Comparison of ENCODE assay signal across 1 cellular context in the genomic region with DNA sequence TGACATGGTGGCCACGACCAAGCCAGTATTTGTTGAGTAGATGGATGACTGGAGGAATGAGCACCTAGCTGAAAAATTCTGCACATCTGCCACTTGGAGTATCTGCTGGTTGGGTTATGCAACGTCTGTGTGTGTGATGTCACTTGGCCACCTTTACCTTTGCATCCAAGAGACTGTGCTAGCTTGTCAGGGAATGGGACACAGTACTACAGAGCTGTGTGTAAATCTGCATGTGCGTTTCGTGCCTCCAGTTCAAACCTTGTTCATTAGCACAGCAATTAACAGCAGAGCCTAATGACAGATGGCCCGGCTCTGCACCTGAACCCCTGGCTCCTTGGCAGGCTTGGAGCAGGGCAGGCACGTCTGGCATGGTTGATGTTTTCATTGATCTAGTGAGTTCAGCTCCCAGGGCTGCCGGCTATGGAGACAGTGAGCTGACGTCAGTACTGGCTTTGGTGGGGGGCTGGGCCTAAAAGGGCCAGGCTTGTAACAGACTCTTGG.
TF ChIP-seq lines count a peak whose summit lies in the region.

No MANE protein-coding gene starts in this region.

TF ChIP-seq in IMR-90, 13 proteins besides CTCF, POLR2A, EP300 and RAD21:
- TF ChIP-seq CHD1 (IDR thresholded peaks at IDR 0.05; ENCODE audit: low read depth, low read length) = no peak
- no peak for TF ChIP-seq BHLHE40 (IDR thresholded peaks at IDR 0.05; ENCODE audit: low read depth, low read length)
- TF ChIP-seq NFE2L2 (IDR thresholded peaks at IDR 0.05; ENCODE audit: low read depth, low read length) = no peak
- TF ChIP-seq MAFK (IDR thresholded peaks at IDR 0.05; ENCODE audit: low read depth, low read length) = no peak
- no peak for TF ChIP-seq SMC3 (IDR thresholded peaks at IDR 0.05; ENCODE audit: low read depth, low read length)
- TF ChIP-seq MAZ (IDR thresholded peaks at IDR 0.05; ENCODE audit: borderline replicate concordance, low read depth, low read length) = no peak
- no peak for TF ChIP-seq MXI1 (IDR thresholded peaks at IDR 0.05; ENCODE audit: borderline replicate concordance, low read depth, low read length)
- TF ChIP-seq, protein P1, sequence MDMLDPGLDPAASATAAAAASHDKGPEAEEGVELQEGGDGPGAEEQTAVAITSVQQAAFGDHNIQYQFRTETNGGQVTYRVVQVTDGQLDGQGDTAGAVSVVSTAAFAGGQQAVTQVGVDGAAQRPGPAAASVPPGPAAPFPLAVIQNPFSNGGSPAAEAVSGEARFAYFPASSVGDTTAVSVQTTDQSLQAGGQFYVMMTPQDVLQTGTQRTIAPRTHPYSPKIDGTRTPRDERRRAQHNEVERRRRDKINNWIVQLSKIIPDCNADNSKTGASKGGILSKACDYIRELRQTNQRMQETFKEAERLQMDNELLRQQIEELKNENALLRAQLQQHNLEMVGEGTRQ (IDR thresholded peaks at IDR 0.05; ENCODE audit: low read depth, low read length) = no peak
- no peak for TF ChIP-seq RFX5 (IDR thresholded peaks at IDR 0.05; ENCODE audit: low read depth, low read length)
- no peak for TF ChIP-seq RCOR1 (IDR thresholded peaks at IDR 0.05; ENCODE audit: insufficient replicate concordance, low read length)
- TF ChIP-seq CEBPB (IDR thresholded peaks at IDR 0.05; ENCODE audit: low read depth, low read length) = no peak
- TF ChIP-seq FOS (IDR thresholded peaks at IDR 0.05; ENCODE audit: low read depth, low read length) = no peak
- TF ChIP-seq, protein P2, sequence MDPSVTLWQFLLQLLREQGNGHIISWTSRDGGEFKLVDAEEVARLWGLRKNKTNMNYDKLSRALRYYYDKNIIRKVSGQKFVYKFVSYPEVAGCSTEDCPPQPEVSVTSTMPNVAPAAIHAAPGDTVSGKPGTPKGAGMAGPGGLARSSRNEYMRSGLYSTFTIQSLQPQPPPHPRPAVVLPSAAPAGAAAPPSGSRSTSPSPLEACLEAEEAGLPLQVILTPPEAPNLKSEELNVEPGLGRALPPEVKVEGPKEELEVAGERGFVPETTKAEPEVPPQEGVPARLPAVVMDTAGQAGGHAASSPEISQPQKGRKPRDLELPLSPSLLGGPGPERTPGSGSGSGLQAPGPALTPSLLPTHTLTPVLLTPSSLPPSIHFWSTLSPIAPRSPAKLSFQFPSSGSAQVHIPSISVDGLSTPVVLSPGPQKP (IDR thresholded peaks at IDR 0.05; ENCODE audit: borderline replicate concordance, low read depth, low read length) = no peak
